22 cellular contexts compared by ENCODE assay signal in the genomic region with DNA sequence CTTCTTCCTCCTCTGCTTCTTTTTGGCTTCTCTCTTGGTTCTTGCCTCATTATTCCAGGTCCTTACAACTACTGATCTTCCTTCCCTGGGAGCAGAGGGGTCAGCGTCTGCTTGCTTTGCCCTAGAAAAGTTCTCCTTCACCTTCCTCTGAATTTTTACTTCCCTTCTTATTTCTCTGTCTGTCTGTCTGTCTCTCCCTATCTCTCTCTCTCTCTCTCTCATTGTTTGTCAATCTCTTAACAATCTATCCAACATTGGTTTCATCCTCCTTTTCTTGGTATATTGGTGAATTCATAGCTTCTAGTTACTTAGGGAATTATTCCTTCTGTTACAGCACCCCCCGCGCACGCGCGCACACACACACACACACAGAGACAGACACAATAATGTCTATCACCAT.
"Had no signal": no experiment of that assay in that cellular context is flagged by ENCODE, and none has a peak within 500 bp of the region (broad histone marks: within the 10 kb centered on the region; RNA-seq: fewer than 3 reads in every experiment).

No MANE protein-coding gene starts in this region.

- ATAC-seq: activated CD4-positive, alpha-beta T cell treated with anti-CD3 and anti-CD28 coated beads for 36 hours; activated T-cell treated with anti-CD3 and anti-CD28 coated beads, Interleukin-2, amount 50 U/mL, for 4 hours; foreskin keratinocyte; mucosa of descending colon; stimulated activated effector memory CD8-positive, alpha-beta T cell treated with anti-CD3 and anti-CD28 coated beads, Interleukin-12 subunit alpha, Interleukin-12 subunit beta, amount 100 ng/mL, for 72 hours; stimulated activated naive CD8-positive, alpha-beta T cell treated with anti-CD3 and anti-CD28 coated beads, Interleukin-15, amount 100 ng/mL, for 72 hours; T-helper 17 cell had no signal

- H3K9me3 Mint-ChIP-seq: activated B cell treated with CpG ODN at 0.5 μM for 24 hours; activated T-cell treated with anti-CD3 and anti-CD28 coated beads, Interleukin-2, amount 50 U/mL, for 4 hours had no signal

- H3K27me3 ChIP-seq: ovary, upper lobe of left lung had no signal

- DNase-seq: activated B cell treated with CpG ODN at 0.5 μM for 24 hours; activated CD4-positive, alpha-beta T cell treated with anti-CD3 and anti-CD28 coated beads for 36 hours; activated CD4-positive, alpha-beta T cell treated with anti-CD3 and anti-CD28 coated beads, Interleukin-2, amount 50 U/mL, for 4 hours; activated CD8-positive, alpha-beta memory T cell treated with anti-CD3 and anti-CD28 coated beads, Interleukin-2, amount 50 U/mL, for 48 hours; activated naive CD4-positive, alpha-beta T cell treated with Interleukin-2 at 50 U/mL for 16 hours; activated naive CD8-positive, alpha-beta T cell treated with anti-CD3 and anti-CD28 coated beads for 36 hours; activated T-cell treated with anti-CD3 and anti-CD28 coated beads, Interleukin-2, amount 50 U/mL, for 4 hours; amniotic stem cell; effector CD8-positive, alpha-beta T cell; foreskin keratinocyte; mucosa of descending colon; stimulated activated CD4-positive, alpha-beta T cell treated with anti-CD3 and anti-CD28 coated beads, Interleukin-2, amount 100 ng/mL, for 24 hours; stimulated activated naive CD8-positive, alpha-beta T cell treated with anti-CD3 and anti-CD28 coated beads, Interleukin-15, amount 100 ng/mL, for 72 hours; SW 1271; T-helper 17 cell had no signal

- FAIRE-seq: islet of Langerhans had no signal

- H3K36me3 Mint-ChIP-seq: activated naive CD8-positive, alpha-beta T cell treated with anti-CD3 and anti-CD28 coated beads for 36 hours; memory B cell; stimulated activated effector memory CD8-positive, alpha-beta T cell treated with anti-CD3 and anti-CD28 coated beads, Interleukin-12 subunit alpha, Interleukin-12 subunit beta, amount 100 ng/mL, for 72 hours had no signal

- H3K4me1 Mint-ChIP-seq: activated B cell treated with CpG ODN at 0.5 μM for 24 hours had no signal

- H3K4me3 Mint-ChIP-seq: activated B cell treated with CpG ODN at 0.5 μM for 24 hours; activated CD4-positive, alpha-beta T cell treated with anti-CD3 and anti-CD28 coated beads for 36 hours; activated naive CD8-positive, alpha-beta T cell treated with anti-CD3 and anti-CD28 coated beads for 36 hours; activated T-cell treated with anti-CD3 and anti-CD28 coated beads, Interleukin-2, amount 50 U/mL, for 4 hours; memory B cell; stimulated activated effector memory CD8-positive, alpha-beta T cell treated with anti-CD3 and anti-CD28 coated beads, Interleukin-12 subunit alpha, Interleukin-12 subunit beta, amount 100 ng/mL, for 72 hours; stimulated activated naive CD8-positive, alpha-beta T cell treated with anti-CD3 and anti-CD28 coated beads, Interleukin-15, amount 100 ng/mL, for 72 hours; T-helper 17 cell had no signal

- H3K4me1 ChIP-seq: foreskin keratinocyte had no signal

- H3K9me3 ChIP-seq: mucosa of descending colon, ovary, upper lobe of left lung had no signal

- H3K27ac ChIP-seq: foreskin keratinocyte, SK-N-MC, upper lobe of left lung had no signal

- H3K4me3 ChIP-seq: mucosa of descending colon, ovary, SK-N-MC, upper lobe of left lung had no signal

- H3K36me3 ChIP-seq: ovary, upper lobe of left lung had no signal

- H3K27ac Mint-ChIP-seq: activated B cell treated with CpG ODN at 0.5 μM for 24 hours; activated CD4-positive, alpha-beta T cell treated with anti-CD3 and anti-CD28 coated beads for 36 hours; activated naive CD8-positive, alpha-beta T cell treated with anti-CD3 and anti-CD28 coated beads for 36 hours; activated T-helper 2 cell treated with anti-CD3 and anti-CD28 coated beads, Interferon-gamma antibody, Interleukin-2, Interleukin-4, amounts not matched to agents 10 μg/mL and 5 μg/mL and 100 μg/mL, durations not matched to agents 14 hours and 24 hours and 36 hours; memory B cell; stimulated activated effector memory CD8-positive, alpha-beta T cell treated with anti-CD3 and anti-CD28 coated beads, Interleukin-12 subunit alpha, Interleukin-12 subunit beta, amount 100 ng/mL, for 72 hours; T-helper 17 cell had no signal

- H3K27me3 Mint-ChIP-seq: stimulated activated naive CD8-positive, alpha-beta T cell treated with anti-CD3 and anti-CD28 coated beads, Interleukin-15, amount 100 ng/mL, for 72 hours had no signal
